In genomic region chr14:35932659-35933159, GRCh38 we compare ENCODE assay signal across 8 cellular contexts.
DNase-seq lines count a peak whose midpoint lies in the region; ATAC-seq and TF ChIP-seq lines count a peak whose summit lies in the region.

No MANE protein-coding gene starts in this region.

- ATAC-seq in GM18907 (IDR thresholded peaks at IDR 0.05; ENCODE audit: unreplicated experiment): peak; percentile 63
- peak; percentile 59 for ATAC-seq in HG03025 (IDR thresholded peaks at IDR 0.05; ENCODE audit: low FRiP score, unreplicated experiment)
- no peak for ATAC-seq in left lobe of liver
- no peak for ATAC-seq in HG02938 (IDR thresholded peaks at IDR 0.05; ENCODE audit: unreplicated experiment)

- H3K27me3 Mint-ChIP-seq in osteocyte (ENCODE audit: unreplicated experiment): peaks cover 38% of the 10 kb centered on the region

- no peaks in the 10 kb centered on the region for H3K4me1 Mint-ChIP-seq in osteocyte (ENCODE audit: unreplicated experiment)

- no peak for TF ChIP-seq CTCF in osteocyte (IDR thresholded peaks at IDR 0.05)

- H3K9me3 Mint-ChIP-seq in osteocyte (ENCODE audit: unreplicated experiment): no peaks in the 10 kb centered on the region

- no peak overlapping the region for H3K27ac Mint-ChIP-seq in osteocyte (ENCODE audit: unreplicated experiment)

- no peak overlapping the region for H3K4me3 Mint-ChIP-seq in osteocyte (ENCODE audit: unreplicated experiment)

- no peaks in the 10 kb centered on the region for H3K36me3 Mint-ChIP-seq in osteocyte (ENCODE audit: unreplicated experiment)

- DNase-seq in activated CD4-positive, alpha-beta T cell treated with anti-CD3 and anti-CD28 coated beads, Interleukin-2, amount 50 U/mL, for 4 hours: peak; percentile 5 to 16
- DNase-seq in stimulated activated CD4-positive, alpha-beta T cell treated with anti-CD3 and anti-CD28 coated beads, Interleukin-2, amount 100 ng/mL, for 24 hours: peak; percentile 41 to 43
- no peak for DNase-seq in left lobe of liver (ENCODE audit: low spot score)
- DNase-seq in osteocyte (ENCODE audit: extremely low spot score, unreplicated experiment): no peak
- no peak for DNase-seq in NCI-H1092 treated with DMSO at 0.1 percent for 48 hours (lab: John Stamatoyannopoulos, UW)

Comparison
In these comparisons a context has a peak if more than half of its experiments do, and no peak if none do; other contexts are left out.
1. ATAC-seq: peak in GM18907 (single experiment) and HG03025 (single experiment); none in left lobe of liver (single experiment) and HG02938 (single experiment).
2. DNase-seq: peak in activated CD4-positive, alpha-beta T cell treated with anti-CD3 and anti-CD28 coated beads, Interleukin-2, amount 50 U/mL, for 4 hours (2 of 2) and stimulated activated CD4-positive, alpha-beta T cell treated with anti-CD3 and anti-CD28 coated beads, Interleukin-2, amount 100 ng/mL, for 24 hours (2 of 2); none in left lobe of liver (single experiment), osteocyte (single experiment) and NCI-H1092 treated with DMSO at 0.1 percent for 48 hours (single experiment).